In genomic region chr11:59223177-59223576, GRCh38 we compare ENCODE assay signal across 28 cellular contexts. TPM values are rescaled to one million over a fixed set of nuclear protein-coding genes. Genes with fewer than 3 reads are reported as not detected.
DNase-seq lines count a peak whose midpoint lies in the region; ATAC-seq, FAIRE-seq and TF ChIP-seq lines count a peak whose summit lies in the region.
"Had no signal": no experiment of that assay in that cellular context is flagged by ENCODE, and none has a peak within 500 bp of the region (broad histone marks: within the 10 kb centered on the region; RNA-seq: fewer than 3 reads in every experiment).

No MANE protein-coding gene starts in this region.

- H3K4me1 ChIP-seq in right lobe of liver, result no peaks in the 10 kb centered on the region
- no peaks in the 10 kb centered on the region for H3K4me1 ChIP-seq in HepG2 (ENCODE audit: insufficient read depth, low read length)
- H3K4me1 ChIP-seq in esophagus squamous epithelium, result peaks cover 0 to 20% (median 6%) of the 10 kb centered on the region in 3 donors
- no peaks in the 10 kb centered on the region for H3K4me1 ChIP-seq in sigmoid colon

- no peak overlapping the region for H3K27ac Mint-ChIP-seq in effector memory CD8-positive, alpha-beta T cell
- H3K27ac Mint-ChIP-seq: activated naive CD4-positive, alpha-beta T cell treated with anti-CD3 and anti-CD28 coated beads, Interleukin-2, amount 10 ng/mL, durations not matched to agents 7 days and 5 days; activated T-helper 1 cell treated with anti-CD3 and anti-CD28 coated beads, Interleukin-12 subunit alpha, Interleukin-12 subunit beta, Interleukin-2, Interleukin-4 antibody, amounts not matched to agents 30 ng/mL and 10 ng/mL and 1 ng/mL, durations not matched to agents 14 hours and 24 hours and 36 hours; natural killer cell treated with Interleukin-12 subunit alpha and Interleukin-12 subunit beta and Interleukin-15 and Interleukin-18, amount 100 ng/mL, for 72 hours; stimulated activated naive CD8-positive, alpha-beta T cell treated with anti-CD3 and anti-CD28 coated beads, Interleukin-15, amount 100 ng/mL, for 72 hours; type B pancreatic cell; WTC11 had no signal

- H3K36me3 ChIP-seq in right lobe of liver (no peaks in the 10 kb centered on the region), HepG2 (replicated peaks in 1 of 2; ENCODE audit: control insufficient read depth in 1 of 2, insufficient read depth in 2 of 2, low read length in 2 of 2) (no peaks in the 10 kb centered on the region), esophagus squamous epithelium (no peaks in the 10 kb centered on the region), sigmoid colon (no peaks in the 10 kb centered on the region)

- CTCF ChIA-PET in HepG2 (lab: Yijun Ruan, JAX; ENCODE audit: low intra/inter-chr PET ratio, low total read pairs), result no interaction called here

- H3K4me1 Mint-ChIP-seq in effector memory CD8-positive, alpha-beta T cell (ENCODE audit: low read depth in 2 of 2), result no peaks in the 10 kb centered on the region
- H3K4me1 Mint-ChIP-seq: WTC11 had no signal

- no peak overlapping the region for H2AFZ ChIP-seq in HepG2 (ENCODE audit: low read length)

- no peak overlapping the region for H3K9ac ChIP-seq in HepG2 (ENCODE audit: insufficient read depth, low read depth, low read length)

- no peak for FAIRE-seq in HepG2 (lab: Jason Lieb, UNC)
- FAIRE-seq: D721Med, K562 had no signal

- no peak for TF ChIP-seq CTCF in right lobe of liver (IDR thresholded peaks at IDR 0.05)
- TF ChIP-seq CTCF in HepG2 (CRISPR knock-in tag; IDR thresholded peaks at IDR 0.05), result no peak
- TF ChIP-seq CTCF in esophagus squamous epithelium (IDR thresholded peaks at IDR 0.05), result no peak
- no peak for TF ChIP-seq CTCF in sigmoid colon (IDR thresholded peaks at IDR 0.05)
- no peak for TF ChIP-seq CTCF in coronary artery (IDR thresholded peaks at IDR 0.05)

- intact Hi-C loops in right lobe of liver (cut with DNase I), result no loop called here
- intact Hi-C loops in HepG2 (cut with micrococcal nuclease; ENCODE audit: unreplicated experiment), result no loop called here
- intact Hi-C loops in esophagus squamous epithelium (cut with DNase I), result no loop called here
- intact Hi-C loops in sigmoid colon (cut with DNase I), result no loop called here

- no peak overlapping the region for H3K4me3 Mint-ChIP-seq in effector memory CD8-positive, alpha-beta T cell
- H3K4me3 Mint-ChIP-seq: activated naive CD4-positive, alpha-beta T cell treated with anti-CD3 and anti-CD28 coated beads, Interleukin-2, amount 10 ng/mL, durations not matched to agents 7 days and 5 days; activated T-helper 1 cell treated with anti-CD3 and anti-CD28 coated beads, Interleukin-12 subunit alpha, Interleukin-12 subunit beta, Interleukin-2, Interleukin-4 antibody, amounts not matched to agents 30 ng/mL and 10 ng/mL and 1 ng/mL, durations not matched to agents 14 hours and 24 hours and 36 hours; natural killer cell treated with Interleukin-12 subunit alpha and Interleukin-12 subunit beta and Interleukin-15 and Interleukin-18, amount 100 ng/mL, for 72 hours; stimulated activated naive CD8-positive, alpha-beta T cell treated with anti-CD3 and anti-CD28 coated beads, Interleukin-15, amount 100 ng/mL, for 72 hours; type B pancreatic cell; WTC11 had no signal

- H3K27ac ChIP-seq in right lobe of liver (peak overlapping the region in 2 of 3 donors; percentile 49 to 65), HepG2 (ENCODE audit: extremely low read length, insufficient read depth, low read length) (no peak overlapping the region), esophagus squamous epithelium (peak overlapping the region in 3 of 4 donors; percentile 55 to 77 (median 63)), sigmoid colon (peak overlapping the region in 3 of 4 donors; percentile 63 to 68 (median 66)), coronary artery (peak overlapping the region in 1 of 2 donors; percentile 61)

- H3K9me3 Mint-ChIP-seq in effector memory CD8-positive, alpha-beta T cell, result no peaks in the 10 kb centered on the region
- H3K9me3 Mint-ChIP-seq: activated naive CD4-positive, alpha-beta T cell treated with anti-CD3 and anti-CD28 coated beads, Interleukin-2, amount 10 ng/mL, durations not matched to agents 7 days and 5 days; activated T-helper 1 cell treated with anti-CD3 and anti-CD28 coated beads, Interleukin-12 subunit alpha, Interleukin-12 subunit beta, Interleukin-2, Interleukin-4 antibody, amounts not matched to agents 30 ng/mL and 10 ng/mL and 1 ng/mL, durations not matched to agents 14 hours and 24 hours and 36 hours; natural killer cell treated with Interleukin-12 subunit alpha and Interleukin-12 subunit beta and Interleukin-15 and Interleukin-18, amount 100 ng/mL, for 72 hours; stimulated activated naive CD8-positive, alpha-beta T cell treated with anti-CD3 and anti-CD28 coated beads, Interleukin-15, amount 100 ng/mL, for 72 hours; type B pancreatic cell; WTC11 had no signal

- peaks cover 0 to 23% of the 10 kb centered on the region in 2 donors for H3K27me3 Mint-ChIP-seq in effector memory CD8-positive, alpha-beta T cell

- no peaks in the 10 kb centered on the region for H4K20me1 ChIP-seq in HepG2 (ENCODE audit: insufficient read depth, low read length)

- H3K9me3 ChIP-seq in right lobe of liver, result no peaks in the 10 kb centered on the region
- H3K9me3 ChIP-seq in HepG2 (ENCODE audit: low read length), result no peaks in the 10 kb centered on the region
- no peaks in the 10 kb centered on the region for H3K9me3 ChIP-seq in esophagus squamous epithelium
- H3K9me3 ChIP-seq in sigmoid colon, result no peaks in the 10 kb centered on the region

- in situ Hi-C loops in HepG2 (cut with HindIII; ENCODE audit: extremely low pct_ligation_motif_present, low pct_unique_long_range_greater_than_20kb), result no loop called here

- no peaks in the 10 kb centered on the region for H3K36me3 Mint-ChIP-seq in effector memory CD8-positive, alpha-beta T cell (ENCODE audit: insufficient read depth)
- H3K36me3 Mint-ChIP-seq: activated naive CD4-positive, alpha-beta T cell treated with anti-CD3 and anti-CD28 coated beads, Interleukin-2, amount 10 ng/mL, durations not matched to agents 7 days and 5 days; natural killer cell treated with Interleukin-12 subunit alpha and Interleukin-12 subunit beta and Interleukin-15 and Interleukin-18, amount 100 ng/mL, for 72 hours; type B pancreatic cell; WTC11 had no signal

- no peak for ATAC-seq in right lobe of liver
- ATAC-seq in HepG2, result no peak
- ATAC-seq in HG03196 (IDR thresholded peaks at IDR 0.05; ENCODE audit: unreplicated experiment), result no peak
- ATAC-seq in effector memory CD8-positive, alpha-beta T cell (replicated peaks), result no peak
- ATAC-seq: K562; natural killer cell treated with Interleukin-12 subunit alpha and Interleukin-12 subunit beta and Interleukin-15 and Interleukin-18, amount 100 ng/mL, for 72 hours; stimulated activated naive CD8-positive, alpha-beta T cell treated with anti-CD3 and anti-CD28 coated beads, Interleukin-15, amount 100 ng/mL, for 72 hours; WTC11 had no signal

- H3K27me3 ChIP-seq in right lobe of liver (no peaks in the 10 kb centered on the region), HepG2 (ENCODE audit: control insufficient read depth in 1 of 2, insufficient read depth in 2 of 2, low read length in 2 of 2) (peaks cover 0 to 2% of the 10 kb centered on the region in 2 experiments; a peak in 1 of 5 replicates), esophagus squamous epithelium (no peaks in the 10 kb centered on the region), sigmoid colon (no peaks in the 10 kb centered on the region)

- H3K79me2 ChIP-seq in HepG2 (ENCODE audit: insufficient read depth, low read length), result no peaks in the 10 kb centered on the region

- TF ChIP-seq RAD21 in HepG2 (CRISPR knock-in tag; IDR thresholded peaks at IDR 0.05), result no peak

- no TSS peak for BruUV-seq in HepG2 (replicated peaks; lab: Mats Ljungman, UMichigan)

- no peak overlapping the region for H3K4me3 ChIP-seq in right lobe of liver
- no peak overlapping the region for H3K4me3 ChIP-seq in HepG2 (replicated peaks in 1 of 3; ENCODE audit: insufficient read depth in 1 of 3, low read depth in 2 of 3, low read length in 3 of 3)
- H3K4me3 ChIP-seq in esophagus squamous epithelium, result no peak overlapping the region
- H3K4me3 ChIP-seq in sigmoid colon, result no peak overlapping the region
- H3K4me3 ChIP-seq in coronary artery, result no peak overlapping the region
- H3K4me3 ChIP-seq: K562 had no signal

- TF ChIP-seq POLR2A in right lobe of liver (IDR thresholded peaks at IDR 0.05) (no peak), HepG2 (IDR thresholded peaks at IDR 0.05; ENCODE audit: insufficient read depth in 1 of 2, low read depth in 2 of 2, low read length in 2 of 2) (no peak), esophagus squamous epithelium (IDR thresholded peaks at IDR 0.05) (no peak), sigmoid colon (IDR thresholded peaks at IDR 0.05) (no peak)

- H3K4me2 ChIP-seq in HepG2 (ENCODE audit: low read depth, low read length), result no peak overlapping the region

- POLR2A ChIA-PET in HepG2 (lab: Yijun Ruan, JAX), result no interaction called here

- WGBS in right lobe of liver (ENCODE audit: insufficient coverage, low coverage, low lambda C conversion rate, missing lambda C conversion rate), result 67% methylated on average over 1 of the region's 1 CpG
- WGBS in HepG2 (ENCODE audit: low lambda C conversion rate), result 89% methylated on average over 1 of the region's 1 CpG
- WGBS in esophagus squamous epithelium, 2 donors, result 91 to 92% methylated on average over 1 of the region's 1 CpG
- WGBS in sigmoid colon, 2 donors, result 86 to 94% methylated on average over 1 of the region's 1 CpG

- TF ChIP-seq EP300 in HepG2 (IDR thresholded peaks at IDR 0.05; ENCODE audit: low read depth in 2 of 2, low read length in 2 of 2) (no peak), HepG2 (CRISPR knock-in tag; IDR thresholded peaks at IDR 0.05; ENCODE audit: borderline replicate concordance) (no peak), sigmoid colon (IDR thresholded peaks at IDR 0.05) (no peak)

- no peak for DNase-seq in right lobe of liver
- DNase-seq in HepG2 (ENCODE audit: low spot score), result no peak
- no peak for DNase-seq in esophagus squamous epithelium (lab: John Stamatoyannopoulos, UW)
- no peak for DNase-seq in sigmoid colon
- no peak for DNase-seq in effector memory CD8-positive, alpha-beta T cell
- no peak for DNase-seq in retina
- no peak for DNase-seq in coronary artery (ENCODE audit: low spot score)
- DNase-seq: activated naive CD4-positive, alpha-beta T cell treated with anti-CD3 and anti-CD28 coated beads, Interleukin-2, amount 10 ng/mL, durations not matched to agents 7 days and 5 days; anterior cingulate cortex; C1 segment of cervical spinal cord; dermis blood vessel endothelial cell; head of caudate nucleus; NCI-H1417 treated with DMSO at 0.1 percent for 48 hours; NCI-H2081 treated with DMSO at 0.1 percent for 48 hours; SHP77 treated with DMSO at 0.1 percent for 48 hours; stimulated activated CD4-positive, alpha-beta T cell treated with anti-CD3 and anti-CD28 coated beads, Interleukin-15, amount 100 ng/mL, for 24 hours; stimulated activated naive CD8-positive, alpha-beta T cell treated with anti-CD3 and anti-CD28 coated beads, Interleukin-15, amount 100 ng/mL, for 72 hours had no signal

RNA-seq across cellular contexts. Expression of gene MPEG1, which starts 10.4 kb away (rescaled TPM):
- 10 to 100 TPM in 2 of 6 experiments, 1 to 10 TPM in 4; 5.6 to 22.6 (median 7.4) TPM for total RNA-seq in right lobe of liver
- total RNA-seq in HepG2 (2016; rRNA removed; fragmentation: Illumina TruSeq; extraction: Trizol), result not detected in 2 replicates
- total RNA-seq in HepG2 (2016; cell fraction: cytosol; rRNA removed; fragmentation: Illumina TruSeq; extraction: Trizol; ENCODE audit: low read depth), result not detected in 2 replicates
- not detected in 2 replicates for total RNA-seq in HepG2 (2016; cell fraction: insoluble cytoplasmic fraction; rRNA removed; fragmentation: Illumina TruSeq; extraction: Trizol)
- not detected in 2 replicates for total RNA-seq in HepG2 (2016; cell fraction: membrane; rRNA removed; fragmentation: Illumina TruSeq; extraction: Trizol)
- total RNA-seq in HepG2 (2016; cell fraction: nucleus; rRNA removed; fragmentation: Illumina TruSeq; extraction: Trizol), result not detected in 2 replicates
- polyA plus RNA-seq in HepG2 (2011; rRNA removed), result not detected in 2 replicates
- polyA plus RNA-seq in HepG2 (2011; cell fraction: cytosol; rRNA removed), result not detected in 2 replicates
- polyA plus RNA-seq in HepG2 (2011; cell fraction: nucleus; rRNA removed), result not detected in 2 replicates
- not detected in 2 replicates for polyA plus RNA-seq in HepG2 (2012)
- polyA plus RNA-seq in HepG2 (2016; cell fraction: cytosol; fragmentation: Illumina TruSeq; extraction: Trizol; ENCODE audit: low read depth), result not detected in 2 replicates
- not detected in 2 replicates for polyA plus RNA-seq in HepG2 (2016; cell fraction: insoluble cytoplasmic fraction; fragmentation: Illumina TruSeq; extraction: Trizol; ENCODE audit: low read depth)
- polyA plus RNA-seq in HepG2 (2016; cell fraction: membrane; fragmentation: Illumina TruSeq; extraction: Trizol; ENCODE audit: low read depth), result not detected in 2 replicates
- polyA plus RNA-seq in HepG2 (2016; cell fraction: nucleus; fragmentation: Illumina TruSeq; extraction: Trizol; ENCODE audit: insufficient read depth, low read depth), result not detected in 2 replicates
- not detected in 2 replicates for polyA minus RNA-seq in HepG2 (2011; rRNA and poly(A)+ RNA removed; ENCODE audit: low replicate concordance)
- polyA minus RNA-seq in HepG2 (2011; cell fraction: cytosol; rRNA and poly(A)+ RNA removed), result not detected in 2 replicates
- not detected in 2 replicates for polyA minus RNA-seq in HepG2 (2011; cell fraction: nucleus; rRNA and poly(A)+ RNA removed)
- total RNA-seq in esophagus squamous epithelium, result 10 to 100 TPM in 1 of 4 donors, 1 to 10 TPM in 2, under 1 TPM in 1; 0.04 to 19.5 (median 5.1) TPM
- 10 to 100 TPM in 3 of 4 donors, 1 to 10 TPM in 1; 8.0 to 23.5 (median 13.6) TPM for total RNA-seq in sigmoid colon
- polyA plus RNA-seq in sigmoid colon, result 10 to 100 TPM in 2 of 3 donors, 1 to 10 TPM in 1; 9.6 to 63.8 (median 32.4) TPM
- total RNA-seq: A673; activated T-helper 1 cell treated with anti-CD3 and anti-CD28 coated beads, Interleukin-12 subunit alpha, Interleukin-12 subunit beta, Interleukin-2, Interleukin-4 antibody, amounts not matched to agents 30 ng/mL and 10 ng/mL and 1 ng/mL, durations not matched to agents 14 hours and 24 hours and 36 hours; Daoy; dermis blood vessel endothelial cell; MCF 10A; osteocyte had no signal
- polyA plus RNA-seq: K562 had no signal

RNA-seq across cellular contexts. Expression of gene DTX4, which starts 51.2 kb away (rescaled TPM):
- total RNA-seq in right lobe of liver (10 to 100 TPM; 10.8 to 49.1 (median 22.6) TPM), HepG2 (2016; rRNA removed; fragmentation: Illumina TruSeq; extraction: Trizol) (5.6 and 6.9 TPM in 2 replicates), esophagus squamous epithelium (1 to 10 TPM; 2.4 to 8.4 (median 4.6) TPM), sigmoid colon (1 to 10 TPM; 3.5 to 7.8 (median 4.1) TPM)
- total RNA-seq in HepG2 (2016; cell fraction: cytosol; rRNA removed; fragmentation: Illumina TruSeq; extraction: Trizol; ENCODE audit: low read depth), result 1.0 and 1.1 TPM in 2 replicates
- 5.8 and 5.9 TPM in 2 replicates for total RNA-seq in HepG2 (2016; cell fraction: insoluble cytoplasmic fraction; rRNA removed; fragmentation: Illumina TruSeq; extraction: Trizol)
- total RNA-seq in HepG2 (2016; cell fraction: membrane; rRNA removed; fragmentation: Illumina TruSeq; extraction: Trizol), result 4.1 and 4.8 TPM in 2 replicates
- total RNA-seq in HepG2 (2016; cell fraction: nucleus; rRNA removed; fragmentation: Illumina TruSeq; extraction: Trizol), result 5.4 and 6.2 TPM in 2 replicates
- polyA plus RNA-seq in HepG2 (2011; rRNA removed) (0.50 and 0.67 TPM in 2 replicates), sigmoid colon (10 to 100 TPM; 21.0 to 29.0 (median 24.7) TPM)
- polyA plus RNA-seq in HepG2 (2011; cell fraction: cytosol; rRNA removed), result 0.37 and 0.47 TPM in 2 replicates
- polyA plus RNA-seq in HepG2 (2011; cell fraction: nucleus; rRNA removed), result 2.6 and 3.0 TPM in 2 replicates
- 0.91 and 0.99 TPM in 2 replicates for polyA plus RNA-seq in HepG2 (2012)
- polyA plus RNA-seq in HepG2 (2016; cell fraction: cytosol; fragmentation: Illumina TruSeq; extraction: Trizol; ENCODE audit: low read depth), result 0.53 and 0.69 TPM in 2 replicates
- polyA plus RNA-seq in HepG2 (2016; cell fraction: insoluble cytoplasmic fraction; fragmentation: Illumina TruSeq; extraction: Trizol; ENCODE audit: low read depth), result 5.1 and 5.8 TPM in 2 replicates
- 2.1 and 2.3 TPM in 2 replicates for polyA plus RNA-seq in HepG2 (2016; cell fraction: membrane; fragmentation: Illumina TruSeq; extraction: Trizol; ENCODE audit: low read depth)
- 6.9 and 7.2 TPM in 2 replicates for polyA plus RNA-seq in HepG2 (2016; cell fraction: nucleus; fragmentation: Illumina TruSeq; extraction: Trizol; ENCODE audit: insufficient read depth, low read depth)
- 3.2 and 10.3 TPM in 2 replicates for polyA minus RNA-seq in HepG2 (2011; rRNA and poly(A)+ RNA removed; ENCODE audit: low replicate concordance)
- 1.1 and 1.2 TPM in 2 replicates for polyA minus RNA-seq in HepG2 (2011; cell fraction: cytosol; rRNA and poly(A)+ RNA removed)
- polyA minus RNA-seq in HepG2 (2011; cell fraction: nucleus; rRNA and poly(A)+ RNA removed), result 2.4 and 2.8 TPM in 2 replicates
- total RNA-seq: Daoy had no signal
